Comparison of ENCODE assay signal across 8 cellular contexts in the genomic region with DNA sequence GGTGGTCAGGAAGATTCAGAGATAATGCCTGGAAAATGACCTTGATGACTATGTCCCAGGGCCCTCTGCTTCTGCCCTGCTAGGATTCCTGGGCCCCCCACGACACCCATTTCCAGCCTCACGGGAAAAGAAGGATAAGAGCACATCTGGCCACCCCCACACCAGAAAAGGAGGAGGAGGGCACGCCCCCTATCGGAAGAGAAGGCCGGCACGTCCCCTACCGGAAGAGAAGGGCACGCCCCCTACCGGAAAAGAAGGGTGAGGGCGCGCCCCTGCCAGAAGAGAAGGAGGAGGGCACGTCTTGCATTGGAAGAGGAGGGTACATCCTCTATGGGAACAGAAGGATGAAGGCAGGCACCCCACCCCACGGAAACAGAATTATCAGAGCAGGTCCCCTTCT.
DNase-seq lines count a peak whose midpoint lies in the region; ATAC-seq and TF ChIP-seq lines count a peak whose summit lies in the region.

No MANE protein-coding gene starts in this region.

- no peaks in the 10 kb centered on the region for H3K27me3 Mint-ChIP-seq in CD4-positive, alpha-beta T cell

- H3K36me3 ChIP-seq in KMS-11 (ENCODE audit: insufficient read depth) (no peaks in the 10 kb centered on the region), colonic mucosa (no peaks in the 10 kb centered on the region), neuronal stem cell (replicated peaks in 1 of 2; ENCODE audit: control insufficient read depth in 2 of 2, insufficient read depth in 2 of 2, low read length in 2 of 2) (peaks cover 0 to 6% of the 10 kb centered on the region in 2 donors)

- H3K9me3 ChIP-seq in CD4-positive, alpha-beta T cell (ENCODE audit: control insufficient read depth, low read length), result no peaks in the 10 kb centered on the region
- no peaks in the 10 kb centered on the region for H3K9me3 ChIP-seq in colonic mucosa
- peaks cover 0 to 7% of the 10 kb centered on the region in 2 donors for H3K9me3 ChIP-seq in neuronal stem cell (replicated peaks in 1 of 2; ENCODE audit: control insufficient read depth in 2 of 2, insufficient read depth in 1 of 2, low read depth in 1 of 2, low read length in 2 of 2)

- peak; percentile 77 for TF ChIP-seq CTCF in CD4-positive, alpha-beta T cell (IDR thresholded peaks at IDR 0.05)
- peak; percentile 63 for TF ChIP-seq CTCF in KMS-11 (conservative IDR thresholded peaks at IDR 0.05; ENCODE audit: low read depth, low read length)
- TF ChIP-seq CTCF in colonic mucosa (IDR thresholded peaks at IDR 0.05), result peak; percentile 86

- H3K27ac Mint-ChIP-seq in CD4-positive, alpha-beta T cell, result no peak overlapping the region

- H3K27me3 ChIP-seq in CD4-positive, alpha-beta T cell (ENCODE audit: control insufficient read depth, insufficient read depth, low read length), result no peaks in the 10 kb centered on the region
- peaks cover 83% of the 10 kb centered on the region for H3K27me3 ChIP-seq in KMS-11 (ENCODE audit: insufficient read depth, low read depth)
- H3K27me3 ChIP-seq in colonic mucosa, result no peaks in the 10 kb centered on the region
- peaks cover 0 to 3% (median 0%) of the 10 kb centered on the region in 3 experiments for H3K27me3 ChIP-seq in neuronal stem cell (ENCODE audit: control insufficient read depth in 3 of 3, insufficient read depth in 3 of 3, low read depth in 1 of 3, low read length in 3 of 3)

- H3K36me3 Mint-ChIP-seq in CD4-positive, alpha-beta T cell (ENCODE audit: low read depth), result no peaks in the 10 kb centered on the region

- no peak overlapping the region for H3K4ac ChIP-seq in neuronal stem cell (ENCODE audit: low read length)

- peak overlapping the region; percentile 46 for H3K4me3 Mint-ChIP-seq in CD4-positive, alpha-beta T cell

- no peak overlapping the region for H4K8ac ChIP-seq in neuronal stem cell (ENCODE audit: low read depth, low read length)

- DNase-seq in CD4-positive, alpha-beta T cell, result peak; percentile 34 to 66 (median 52)
- DNase-seq in colonic mucosa (peak; percentile 83), neuronal stem cell (ENCODE audit: low spot score) (no peak), GOT3 (lab: John Stamatoyannopoulos, UW) (no peak)

- no peaks in the 10 kb centered on the region for H3K79me2 ChIP-seq in KMS-11 (ENCODE audit: insufficient read depth, low read depth)

- peak; percentile 94 for ATAC-seq in CD4-positive, alpha-beta T cell (ENCODE audit: poor library complexity)
- ATAC-seq in activated CD4-positive, CD25-positive, alpha-beta regulatory T cell treated with anti-CD3 and anti-CD28 coated beads, Interleukin-2, amount 50 U/mL, for 24 hours, result peak; percentile 61 to 68
- ATAC-seq in HG03378 (IDR thresholded peaks at IDR 0.05; ENCODE audit: unreplicated experiment) (no peak), GM19351 (IDR thresholded peaks at IDR 0.05; ENCODE audit: unreplicated experiment) (no peak)

- no peaks in the 10 kb centered on the region for H4K20me1 ChIP-seq in KMS-11 (ENCODE audit: insufficient read depth)

- no peak overlapping the region for H3K4me3 ChIP-seq in KMS-11 (IDR thresholded peaks at IDR 0.05; ENCODE audit: insufficient read depth, low read depth, low read length)
- H3K4me3 ChIP-seq in colonic mucosa, result no peak overlapping the region
- no peak overlapping the region for H3K4me3 ChIP-seq in neuronal stem cell (ENCODE audit: low read length in 2 of 2)

- no peak overlapping the region for H3K9ac ChIP-seq in KMS-11
- H3K9ac ChIP-seq in colonic mucosa (ENCODE audit: low read depth in 2 of 2, low read length in 2 of 2), result no peak overlapping the region
- H3K9ac ChIP-seq in neuronal stem cell (ENCODE audit: low read depth, low read length, poor library complexity), result no peak overlapping the region

- H3K18ac ChIP-seq in neuronal stem cell (ENCODE audit: low read length), result no peak overlapping the region

- no peak overlapping the region for H3K27ac ChIP-seq in CD4-positive, alpha-beta T cell (ENCODE audit: low read depth, low read length)
- H3K27ac ChIP-seq in KMS-11, result no peak overlapping the region
- H3K27ac ChIP-seq in colonic mucosa, result no peak overlapping the region
- no peak overlapping the region for H3K27ac ChIP-seq in neuronal stem cell (replicated peaks; ENCODE audit: low read length)

- H2BK120ac ChIP-seq in neuronal stem cell (ENCODE audit: low read depth, low read length), result no peak overlapping the region

- intact Hi-C loops in CD4-positive, alpha-beta T cell (cut with DNase I, micrococcal nuclease), result loop anchor here in 1 of 2 experiments (1.0 kb wide), 1 partner anchor 84 kb away; the partner anchor contains the start of genes IER2 and STX10
- intact Hi-C loops in colonic mucosa (cut with DNase I), result no loop called here

- H3K79me1 ChIP-seq in neuronal stem cell (ENCODE audit: low read depth, low read length), result no peaks in the 10 kb centered on the region

- WGBS in neuronal stem cell (ENCODE audit: extremely low coverage in 2 of 2, insufficient read length in 2 of 2, insufficient replicate concordance in 1 of 2), 2 donors, result no CpG with 5 or more reads among the region's 13 CpGs

- no peak overlapping the region for H4K91ac ChIP-seq in neuronal stem cell (ENCODE audit: low read depth, low read length, poor library complexity)

- POLR2A ChIA-PET in CD4-positive, alpha-beta T cell (lab: Charles Lee), result no interaction called here

- H2BK15ac ChIP-seq in neuronal stem cell (ENCODE audit: low read length), result no peak overlapping the region

- no peaks in the 10 kb centered on the region for H3K4me1 ChIP-seq in KMS-11 (ENCODE audit: low read depth, poor library complexity, severe bottlenecking)
- H3K4me1 ChIP-seq in colonic mucosa, result no peaks in the 10 kb centered on the region
- peaks cover 0 to 7% of the 10 kb centered on the region in 2 donors for H3K4me1 ChIP-seq in neuronal stem cell (ENCODE audit: control insufficient read depth in 2 of 2, insufficient read depth in 1 of 2, low read depth in 1 of 2, low read length in 2 of 2)

- H3K9me3 Mint-ChIP-seq in CD4-positive, alpha-beta T cell, result no peaks in the 10 kb centered on the region

- H3K4me1 Mint-ChIP-seq in CD4-positive, alpha-beta T cell (ENCODE audit: low read depth), result peaks cover 14% of the 10 kb centered on the region

- H3K4me2 ChIP-seq in KMS-11 (no peak overlapping the region), neuronal stem cell (ENCODE audit: insufficient read depth, low read length, poor library complexity, severe bottlenecking) (no peak overlapping the region)

- no peak overlapping the region for H3K23ac ChIP-seq in neuronal stem cell (ENCODE audit: low read depth, low read length, poor library complexity)

- H3K14ac ChIP-seq in neuronal stem cell (ENCODE audit: low read length), result no peak overlapping the region

- H2AFZ ChIP-seq in KMS-11 (ENCODE audit: low read depth) (no peak overlapping the region), neuronal stem cell (ENCODE audit: low read length) (peak overlapping the region; percentile 56)

- no peak overlapping the region for H2AK5ac ChIP-seq in neuronal stem cell (ENCODE audit: low read depth, low read length)

- H2BK5ac ChIP-seq in neuronal stem cell (ENCODE audit: low read length), result no peak overlapping the region

- no peak overlapping the region for H2BK12ac ChIP-seq in neuronal stem cell (ENCODE audit: low read length)

- CTCF ChIA-PET in CD4-positive, alpha-beta T cell (lab: Charles Lee), result interaction anchor here (1.2 kb wide), 1 partner anchor 39 kb away, joined by 3 read pairs; no protein-coding TSS in a partner anchor

Comparison
In these comparisons a context has a peak if more than half of its experiments do, and no peak if none do; other contexts are left out.
1. ATAC-seq: peak in CD4-positive, alpha-beta T cell (single experiment) and activated CD4-positive, CD25-positive, alpha-beta regulatory T cell treated with anti-CD3 and anti-CD28 coated beads, Interleukin-2, amount 50 U/mL, for 24 hours (2 of 2); none in HG03378 (single experiment) and GM19351 (single experiment).
2. DNase-seq: peak in CD4-positive, alpha-beta T cell (10 of 10) and colonic mucosa (single experiment); none in neuronal stem cell (single experiment) and GOT3 (single experiment).
3. Peak in every context shown above with its lines, with median percentiles within 50 percentile points of each other: CTCF ChIP-seq.